Comparison of ENCODE assay signal across 8 cellular contexts in genomic region chr2:72886505-72887031, GRCh38. TPM values are rescaled to one million over a fixed set of nuclear protein-coding genes. Genes with fewer than 3 reads are reported as not detected.
A peak's percentile ranks its signal among the peaks of the same experiment; 100 is the strongest.
DNase-seq lines count a peak whose midpoint lies in the region; TF ChIP-seq lines count a peak whose summit lies in the region.

No MANE protein-coding gene starts in this region.

- H3K4me3 ChIP-seq in NT2/D1 (ENCODE audit: insufficient read length, low read depth) (peak overlapping the region; percentile 63), epithelial cell of esophagus (ENCODE audit: low read length) (peak overlapping the region; percentile 68)

- TF ChIP-seq CTCF in epithelial cell of esophagus (IDR thresholded peaks at IDR 0.05; ENCODE audit: insufficient read depth, low read depth, low read length, missing control alignments) (no peak), progenitor cell of endocrine pancreas (IDR thresholded peaks at IDR 0.05; ENCODE audit: unreplicated experiment) (no peak)

- peak overlapping the region; percentile 76 for H3K9ac ChIP-seq in NT2/D1 (ENCODE audit: insufficient read length, low read depth)

- H3K36me3 Mint-ChIP-seq in progenitor cell of endocrine pancreas (ENCODE audit: insufficient read depth), result peaks cover 6% of the 10 kb centered on the region

- no peaks in the 10 kb centered on the region for H3K9me3 Mint-ChIP-seq in progenitor cell of endocrine pancreas (ENCODE audit: low read depth)

- H3K27me3 Mint-ChIP-seq in progenitor cell of endocrine pancreas, result peaks cover 21% of the 10 kb centered on the region

- peaks cover 4% of the 10 kb centered on the region for H3K36me3 ChIP-seq in NT2/D1 (ENCODE audit: insufficient read depth, insufficient read length, low read length)

- H3K9me3 ChIP-seq in NT2/D1 (ENCODE audit: insufficient read depth, low read length), result no peaks in the 10 kb centered on the region; the same call in 1 of the 2 replicates

- peaks cover 37% of the 10 kb centered on the region for H3K27me3 ChIP-seq in NT2/D1 (ENCODE audit: insufficient read depth, insufficient read length)

- peak overlapping the region; percentile 81 for H3K27ac Mint-ChIP-seq in progenitor cell of endocrine pancreas

- H3K4me3 Mint-ChIP-seq in progenitor cell of endocrine pancreas (ENCODE audit: low read depth), result peak overlapping the region; percentile 78

- DNase-seq in DMS79 (lab: John Stamatoyannopoulos, UW), result peak; percentile 9
- DNase-seq in NT2/D1 (ENCODE audit: low read depth, low spot score), result no peak
- DNase-seq in epithelial cell of esophagus (ENCODE audit: low read depth), result peak; percentile 52
- DNase-seq in progenitor cell of endocrine pancreas (ENCODE audit: low spot score, unreplicated experiment), result no peak
- no peak for DNase-seq in HuH-7.5 (ENCODE audit: low spot score)
- no peak for DNase-seq in SW 1271 (lab: John Stamatoyannopoulos, UW)
- DNase-seq in COR-L47 (lab: John Stamatoyannopoulos, UW), result no peak
- no peak for DNase-seq in NCI-H82 treated with DMSO at 0.1 percent for 48 hours (lab: John Stamatoyannopoulos, UW; ENCODE audit: unreplicated experiment)

- H3K4me1 Mint-ChIP-seq in progenitor cell of endocrine pancreas (ENCODE audit: low read depth), result peaks cover 14% of the 10 kb centered on the region

- H3K4me1 ChIP-seq in NT2/D1 (ENCODE audit: insufficient read depth, insufficient read length), result no peaks in the 10 kb centered on the region

RNA-seq across cellular contexts. Expression of gene SPR, which starts 0.6 kb away (rescaled TPM):
- total RNA-seq in progenitor cell of endocrine pancreas, result 24.2 and 25.5 TPM in 2 replicates

RNA-seq across cellular contexts. Expression of gene EMX1, which starts 30.8 kb away (rescaled TPM):
- 0.69 and 0.71 TPM in 2 replicates for total RNA-seq in progenitor cell of endocrine pancreas

Comparison
In these comparisons a context has a peak if more than half of its experiments do, and no peak if none do; other contexts are left out.
1. DNase-seq: peak in DMS79 (single experiment) and epithelial cell of esophagus (single experiment); none in NT2/D1 (single experiment), progenitor cell of endocrine pancreas (single experiment), HuH-7.5 (single experiment), SW 1271 (0 of 2), COR-L47 (single experiment) and NCI-H82 treated with DMSO at 0.1 percent for 48 hours (single experiment).